1 cellular context compared by ENCODE assay signal in genomic region chr10:26697163-26697921, GRCh38.
A peak's percentile ranks its signal among the peaks of the same experiment; 100 is the strongest.
TF ChIP-seq lines count a peak whose summit lies in the region.

Gene PDSS1, plus strand, starts transcription at chr10:26697701. Its CDS starts 11 bp downstream, at chr10:26697712.

TF ChIP-seq in K562, 482 proteins besides CTCF, POLR2A, EP300 and RAD21 (continued from another document):
- TF ChIP-seq, protein P1, sequence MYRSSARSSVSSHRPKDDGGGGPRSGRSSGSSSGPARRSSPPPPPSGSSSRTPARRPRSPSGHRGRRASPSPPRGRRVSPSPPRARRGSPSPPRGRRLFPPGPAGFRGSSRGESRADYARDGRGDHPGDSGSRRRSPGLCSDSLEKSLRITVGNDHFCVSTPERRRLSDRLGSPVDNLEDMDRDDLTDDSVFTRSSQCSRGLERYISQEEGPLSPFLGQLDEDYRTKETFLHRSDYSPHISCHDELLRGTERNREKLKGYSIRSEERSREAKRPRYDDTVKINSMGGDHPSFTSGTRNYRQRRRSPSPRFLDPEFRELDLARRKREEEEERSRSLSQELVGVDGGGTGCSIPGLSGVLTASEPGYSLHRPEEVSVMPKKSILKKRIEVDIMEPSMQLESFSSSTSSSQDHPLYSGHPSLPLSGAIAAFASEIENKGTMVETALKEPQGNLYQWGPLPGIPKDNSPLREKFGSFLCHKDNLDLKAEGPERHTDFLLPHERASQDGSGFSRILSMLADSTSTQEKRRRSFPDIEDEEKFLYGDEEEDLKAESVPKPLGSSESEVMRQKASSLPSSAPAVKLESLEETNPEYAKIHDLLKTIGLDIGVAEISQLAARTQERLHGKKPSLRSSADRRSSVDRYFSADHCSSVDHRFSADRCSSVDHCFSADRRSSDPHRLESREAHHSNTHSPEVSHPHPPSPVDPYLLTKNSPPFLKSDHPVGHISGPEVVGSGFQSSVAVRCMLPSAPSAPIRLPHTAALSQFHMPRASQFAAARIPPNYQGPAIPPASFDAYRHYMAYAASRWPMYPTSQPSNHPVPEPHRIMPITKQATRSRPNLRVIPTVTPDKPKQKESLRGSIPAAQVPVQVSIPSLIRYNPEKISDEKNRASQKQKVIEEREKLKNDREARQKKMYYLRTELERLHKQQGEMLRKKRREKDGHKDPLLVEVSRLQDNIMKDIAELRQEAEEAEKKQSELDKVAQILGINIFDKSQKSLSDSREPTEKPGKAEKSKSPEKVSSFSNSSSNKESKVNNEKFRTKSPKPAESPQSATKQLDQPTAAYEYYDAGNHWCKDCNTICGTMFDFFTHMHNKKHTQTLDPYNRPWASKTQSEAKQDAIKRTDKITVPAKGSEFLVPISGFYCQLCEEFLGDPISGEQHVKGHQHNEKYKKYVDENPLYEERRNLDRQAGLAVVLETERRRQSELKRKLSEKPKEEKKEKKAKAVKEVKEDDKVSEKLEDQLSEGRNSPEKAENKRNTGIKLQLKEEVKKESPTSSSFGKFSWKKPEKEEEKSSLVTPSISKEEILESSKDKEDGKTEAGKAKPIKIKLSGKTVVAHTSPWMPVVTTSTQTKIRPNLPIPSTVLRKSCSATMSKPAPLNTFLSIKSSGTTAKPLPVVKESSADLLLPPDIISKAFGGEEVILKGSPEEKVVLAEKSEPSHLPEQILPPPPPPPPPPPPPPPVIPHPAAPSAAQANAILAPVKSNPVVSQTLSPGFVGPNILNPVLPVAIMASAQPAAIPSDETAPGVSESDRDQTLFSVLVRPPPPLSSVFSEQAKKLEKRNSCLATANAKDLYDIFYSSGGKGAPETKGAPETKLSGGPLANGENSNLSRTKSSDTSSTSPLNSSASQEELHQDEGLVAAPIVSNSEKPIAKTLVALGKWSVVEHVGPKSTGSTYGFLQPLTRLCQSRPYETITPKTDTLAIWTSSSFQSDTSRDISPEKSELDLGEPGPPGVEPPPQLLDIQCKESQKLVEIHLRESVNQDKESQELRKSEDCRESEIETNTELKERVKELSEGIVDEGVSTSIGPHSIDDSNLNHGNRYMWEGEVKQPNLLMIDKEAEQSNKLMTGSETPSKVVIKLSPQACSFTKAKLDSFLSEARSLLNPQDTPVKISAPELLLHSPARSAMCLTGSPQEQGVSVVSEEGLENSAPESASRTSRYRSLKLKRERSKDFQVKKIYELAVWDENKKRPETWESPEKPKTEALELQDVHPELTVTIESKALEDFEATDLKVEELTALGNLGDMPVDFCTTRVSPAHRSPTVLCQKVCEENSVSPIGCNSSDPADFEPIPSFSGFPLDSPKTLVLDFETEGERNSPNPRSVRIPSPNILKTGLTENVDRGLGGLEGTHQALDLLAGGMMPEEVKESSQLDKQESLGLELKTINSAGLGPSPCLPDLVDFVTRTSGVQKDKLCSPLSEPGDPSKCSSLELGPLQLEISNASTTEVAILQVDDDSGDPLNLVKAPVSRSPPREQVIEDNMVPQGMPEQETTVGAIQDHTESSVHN (IDR thresholded peaks at IDR 0.05; ENCODE audit: borderline replicate concordance in 1 of 2, low read depth in 1 of 2): no peak
- TF ChIP-seq LARP7 (IDR thresholded peaks at IDR 0.05) (no peak), SIN3A (IDR thresholded peaks at IDR 0.05; ENCODE audit: borderline replicate concordance in 2 of 2, control insufficient read depth in 1 of 2, low read depth in 2 of 2, low read length in 2 of 2) (peak; percentile 50 to 95; a peak in 3 of 4 replicates), HES1 (IDR thresholded peaks at IDR 0.05; ENCODE audit: low read depth) (no peak), TAF1 (IDR thresholded peaks at IDR 0.05; ENCODE audit: control insufficient read depth, extremely low read depth, insufficient read depth, low read length, severe bottlenecking) (peak; percentile 49), TCF7L2 (IDR thresholded peaks at IDR 0.05; ENCODE audit: low read depth, low read length) (no peak), FOXJ2 (tag; IDR thresholded peaks at IDR 0.05) (no peak), GATAD2B (IDR thresholded peaks at IDR 0.05; ENCODE audit: borderline replicate concordance) (0 out of 2 replicates have a peak, but pooled peaks have one; percentile 67), SMAD4 (CRISPR knock-in tag; conservative IDR thresholded peaks at IDR 0.05) (peak; percentile 54), ZNF584 (CRISPR knock-in tag; IDR thresholded peaks at IDR 0.05; ENCODE audit: low read depth) (no peak), RBM15 (IDR thresholded peaks at IDR 0.05; ENCODE audit: insufficient read depth, low read length) (no peak), GTF2F1 (IDR thresholded peaks at IDR 0.05; ENCODE audit: low read depth, low read length) (peak; percentile 16; the same call in 1 of the 2 replicates), ETV6 (IDR thresholded peaks at IDR 0.05; ENCODE audit: borderline replicate concordance in 1 of 2, low read depth in 2 of 2, low read length in 1 of 2) (peak; percentile 33 to 84; a peak in 3 of 4 replicates), ETV6 (CRISPR knock-in tag; IDR thresholded peaks at IDR 0.05; ENCODE audit: borderline replicate concordance) (0 out of 2 replicates have a peak, but pooled peaks have one; percentile 71)
